In the genomic region with DNA sequence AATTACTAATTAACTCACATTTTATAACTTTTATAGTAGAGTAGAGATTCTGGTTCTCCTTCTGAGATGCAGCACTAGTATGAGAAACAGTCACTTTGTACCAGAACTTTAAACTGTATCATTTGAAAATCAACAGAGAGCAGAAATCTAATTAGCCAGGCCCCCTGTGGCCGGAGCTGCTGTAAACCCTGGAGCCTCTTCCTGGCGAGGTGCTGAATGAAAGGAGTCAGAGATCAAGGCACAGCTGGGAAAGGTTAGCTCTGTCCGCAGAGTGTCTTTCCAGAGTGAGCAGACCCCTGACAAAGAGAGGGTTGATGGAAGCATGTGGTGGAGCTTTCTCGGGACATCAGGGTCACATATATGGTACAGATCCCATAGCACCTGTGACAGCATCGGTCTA, we compare ENCODE assay signal across 1 cellular context.
TF ChIP-seq lines count a peak whose summit lies in the region.

No MANE protein-coding gene starts in this region.

TF ChIP-seq in SK-N-SH treated with all-trans-retinoic acid at 6 μM for 48 hours, 23 proteins besides CTCF, POLR2A, EP300 and RAD21 (continued from another document):
- TF ChIP-seq, protein P1, sequence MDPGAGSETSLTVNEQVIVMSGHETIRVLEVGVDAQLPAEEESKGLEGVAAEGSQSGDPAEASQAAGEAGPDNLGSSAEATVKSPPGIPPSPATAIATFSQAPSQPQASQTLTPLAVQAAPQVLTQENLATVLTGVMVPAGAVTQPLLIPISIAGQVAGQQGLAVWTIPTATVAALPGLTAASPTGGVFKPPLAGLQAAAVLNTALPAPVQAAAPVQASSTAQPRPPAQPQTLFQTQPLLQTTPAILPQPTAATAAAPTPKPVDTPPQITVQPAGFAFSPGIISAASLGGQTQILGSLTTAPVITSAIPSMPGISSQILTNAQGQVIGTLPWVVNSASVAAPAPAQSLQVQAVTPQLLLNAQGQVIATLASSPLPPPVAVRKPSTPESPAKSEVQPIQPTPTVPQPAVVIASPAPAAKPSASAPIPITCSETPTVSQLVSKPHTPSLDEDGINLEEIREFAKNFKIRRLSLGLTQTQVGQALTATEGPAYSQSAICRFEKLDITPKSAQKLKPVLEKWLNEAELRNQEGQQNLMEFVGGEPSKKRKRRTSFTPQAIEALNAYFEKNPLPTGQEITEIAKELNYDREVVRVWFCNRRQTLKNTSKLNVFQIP (CRISPR knock-in tag; IDR thresholded peaks at IDR 0.05; ENCODE audit: borderline replicate concordance, low read depth) = no peak
TF ChIP-seq in SK-N-SH treated with all-trans-retinoic acid at 6 μM for 48 hours: peak in this region for 0.
